10 cellular contexts compared by ENCODE assay signal in genomic region chr17:49498037-49498615, GRCh38. TPM values are rescaled to one million over a fixed set of nuclear protein-coding genes. Genes with fewer than 3 reads are reported as not detected.
A peak's percentile ranks its signal among the peaks of the same experiment; 100 is the strongest.
DNase-seq lines count a peak whose midpoint lies in the region; ATAC-seq and TF ChIP-seq lines count a peak whose summit lies in the region.
"Had no signal": no experiment of that assay in that cellular context is flagged by ENCODE, and none has a peak within 500 bp of the region (broad histone marks: within the 10 kb centered on the region; RNA-seq: fewer than 3 reads in every experiment).

No MANE protein-coding gene starts in this region.

- intact Hi-C loops in activated CD8-positive, alpha-beta T cell treated with anti-CD3 and anti-CD28 coated beads for 36 hours (cut with micrococcal nuclease), result loop anchor here (10.0 kb wide), 1 partner anchor 57 kb away; no protein-coding TSS in a partner anchor
- intact Hi-C loops in Panc1 (cut with micrococcal nuclease; ENCODE audit: unreplicated experiment), result loop anchor here (5.0 kb wide), 1 partner anchor 54 kb away; no protein-coding TSS in a partner anchor

- H3K9ac ChIP-seq in iPS-15b (ENCODE audit: low read depth, low read length), result no peak overlapping the region

- H3K4me1 ChIP-seq in Panc1 (ENCODE audit: control insufficient read depth, insufficient read depth, low read length), result peaks cover 13% of the 10 kb centered on the region
- H3K4me1 ChIP-seq in iPS-15b (ENCODE audit: control insufficient read depth, insufficient read depth, low read length), result peaks cover 9% of the 10 kb centered on the region

- ATAC-seq in activated CD8-positive, alpha-beta T cell treated with anti-CD3 and anti-CD28 coated beads for 36 hours, result no peak
- ATAC-seq in activated CD8-positive, alpha-beta T cell treated with anti-CD3 and anti-CD28 coated beads, Interleukin-2, amount 10 ng/mL, durations not matched to agents 7 days and 5 days, result no peak
- 0 out of 2 replicates have a peak, but pooled peaks have one; percentile 20 for ATAC-seq in Panc1

- no peak overlapping the region for H3K4me3 ChIP-seq in Panc1 (ENCODE audit: low read depth in 2 of 2, low read length in 2 of 2)
- peak overlapping the region; percentile 69 for H3K4me3 ChIP-seq in iPS-15b (ENCODE audit: low read depth, low read length)
- H3K4me3 ChIP-seq in skin epidermis, result peak overlapping the region in 4 of 7 experiments; percentile 18 to 44 (median 30)
- H3K4me3 ChIP-seq: lung, SJSA1 had no signal

- POLR2A ChIA-PET in activated CD8-positive, alpha-beta T cell treated with anti-CD3 and anti-CD28 coated beads for 36 hours (lab: Charles Lee), result no interaction called here
- POLR2A ChIA-PET in activated CD8-positive, alpha-beta T cell treated with anti-CD3 and anti-CD28 coated beads, Interleukin-2, amount 10 ng/mL, durations not matched to agents 7 days and 5 days (lab: Charles Lee), result no interaction called here
- POLR2A ChIA-PET in Panc1 (lab: Charles Lee), result no interaction called here

- H3K4me3 Mint-ChIP-seq in activated CD8-positive, alpha-beta T cell treated with anti-CD3 and anti-CD28 coated beads for 36 hours, result peak overlapping the region; percentile 63
- no peak overlapping the region for H3K4me3 Mint-ChIP-seq in activated CD8-positive, alpha-beta T cell treated with anti-CD3 and anti-CD28 coated beads, Interleukin-2, amount 10 ng/mL, durations not matched to agents 7 days and 5 days

- H3K9me3 ChIP-seq in Panc1 (ENCODE audit: control insufficient read depth, insufficient read depth, low read depth, low read length) (no peaks in the 10 kb centered on the region), iPS-15b (ENCODE audit: control insufficient read depth, insufficient read depth, low read length) (no peaks in the 10 kb centered on the region)
- H3K9me3 ChIP-seq: SJSA1 had no signal

- H3K27ac ChIP-seq in Panc1 (ENCODE audit: low read length) (no peak overlapping the region), skin epidermis (no peak overlapping the region)
- H3K27ac ChIP-seq: SJSA1 had no signal

- no peaks in the 10 kb centered on the region for H3K9me3 Mint-ChIP-seq in activated CD8-positive, alpha-beta T cell treated with anti-CD3 and anti-CD28 coated beads for 36 hours
- no peaks in the 10 kb centered on the region for H3K9me3 Mint-ChIP-seq in activated CD8-positive, alpha-beta T cell treated with anti-CD3 and anti-CD28 coated beads, Interleukin-2, amount 10 ng/mL, durations not matched to agents 7 days and 5 days (ENCODE audit: insufficient read depth)

- CTCF ChIA-PET in activated CD8-positive, alpha-beta T cell treated with anti-CD3 and anti-CD28 coated beads for 36 hours (lab: Charles Lee), result interaction anchor here (1.1 to 6.9 kb wide), 3 partner anchors 11 to 59 kb away, joined by 3 to 81 read pairs (median 39); no protein-coding TSS in a partner anchor
- CTCF ChIA-PET in activated CD8-positive, alpha-beta T cell treated with anti-CD3 and anti-CD28 coated beads, Interleukin-2, amount 10 ng/mL, durations not matched to agents 7 days and 5 days (lab: Charles Lee), result interaction anchor here (4.1 kb wide), 1 partner anchor 59 kb away, joined by 36 read pairs; no protein-coding TSS in a partner anchor
- CTCF ChIA-PET in Panc1 (lab: Charles Lee), result interaction anchor here (0.5 to 1.1 kb wide), 4 partner anchors 10 to 495 kb away, joined by 3 to 4 read pairs (median 4); no protein-coding TSS in a partner anchor

- in situ Hi-C loops in Panc1 (cut with HindIII; ENCODE audit: low pct_unique_long_range_greater_than_20kb, low sequenced_read_pairs), result no loop called here

- no peak for DNase-seq in activated CD8-positive, alpha-beta T cell treated with anti-CD3 and anti-CD28 coated beads for 36 hours
- no peak for DNase-seq in activated CD8-positive, alpha-beta T cell treated with anti-CD3 and anti-CD28 coated beads, Interleukin-2, amount 10 ng/mL, durations not matched to agents 7 days and 5 days
- DNase-seq in Panc1 (ENCODE audit: low read depth, low spot score) (no peak), mesenteric fat pad (ENCODE audit: low spot score) (no peak), occipital lobe (lab: John Stamatoyannopoulos, UW) (no peak), NCI-H1930 (lab: John Stamatoyannopoulos, UW) (no peak)

- peaks cover 63% of the 10 kb centered on the region for H3K27me3 Mint-ChIP-seq in activated CD8-positive, alpha-beta T cell treated with anti-CD3 and anti-CD28 coated beads for 36 hours
- peaks cover 71% of the 10 kb centered on the region for H3K27me3 Mint-ChIP-seq in activated CD8-positive, alpha-beta T cell treated with anti-CD3 and anti-CD28 coated beads, Interleukin-2, amount 10 ng/mL, durations not matched to agents 7 days and 5 days (ENCODE audit: low read depth)

- no peak overlapping the region for H3K27ac Mint-ChIP-seq in activated CD8-positive, alpha-beta T cell treated with anti-CD3 and anti-CD28 coated beads for 36 hours
- H3K27ac Mint-ChIP-seq in activated CD8-positive, alpha-beta T cell treated with anti-CD3 and anti-CD28 coated beads, Interleukin-2, amount 10 ng/mL, durations not matched to agents 7 days and 5 days, result no peak overlapping the region

- H3K36me3 ChIP-seq in Panc1 (ENCODE audit: control insufficient read depth, insufficient read depth, low read length), result no peaks in the 10 kb centered on the region
- H3K36me3 ChIP-seq in iPS-15b (ENCODE audit: control insufficient read depth, insufficient read depth, low read length), result no peaks in the 10 kb centered on the region
- H3K36me3 ChIP-seq: SJSA1 had no signal

- H3K36me3 Mint-ChIP-seq in activated CD8-positive, alpha-beta T cell treated with anti-CD3 and anti-CD28 coated beads for 36 hours (ENCODE audit: low read depth), result no peaks in the 10 kb centered on the region
- no peaks in the 10 kb centered on the region for H3K36me3 Mint-ChIP-seq in activated CD8-positive, alpha-beta T cell treated with anti-CD3 and anti-CD28 coated beads, Interleukin-2, amount 10 ng/mL, durations not matched to agents 7 days and 5 days (ENCODE audit: low read depth)

- peaks cover 22% of the 10 kb centered on the region for H3K4me1 Mint-ChIP-seq in activated CD8-positive, alpha-beta T cell treated with anti-CD3 and anti-CD28 coated beads for 36 hours (ENCODE audit: low read depth)
- peaks cover 28% of the 10 kb centered on the region for H3K4me1 Mint-ChIP-seq in activated CD8-positive, alpha-beta T cell treated with anti-CD3 and anti-CD28 coated beads, Interleukin-2, amount 10 ng/mL, durations not matched to agents 7 days and 5 days (ENCODE audit: low read depth)

- H3K27me3 ChIP-seq in Panc1 (ENCODE audit: control insufficient read depth, insufficient read depth, low read length) (peaks cover 26% of the 10 kb centered on the region), iPS-15b (ENCODE audit: control insufficient read depth, insufficient read depth, low read length) (peaks cover 56% of the 10 kb centered on the region)

- TF ChIP-seq CTCF in activated CD8-positive, alpha-beta T cell treated with anti-CD3 and anti-CD28 coated beads for 36 hours (IDR thresholded peaks at IDR 0.05), result no peak
- no peak; the same call in 1 of the 2 replicates for TF ChIP-seq CTCF in Panc1 (IDR thresholded peaks at IDR 0.05)

- no TSS peak for BruUV-seq in Panc1 (replicated peaks; lab: Mats Ljungman, UMichigan)

RNA-seq across cellular contexts. Expression of gene NGFR, which starts 3.0 kb away (rescaled TPM):
- total RNA-seq in activated CD8-positive, alpha-beta T cell treated with anti-CD3 and anti-CD28 coated beads for 36 hours, result under 1 TPM in 1 of 2 experiments, not detected in 1; 0.09 TPM
- total RNA-seq in activated CD8-positive, alpha-beta T cell treated with anti-CD3 and anti-CD28 coated beads, Interleukin-2, amount 10 ng/mL, durations not matched to agents 7 days and 5 days, result under 1 TPM in 1 of 2 experiments, not detected in 1; 0.11 TPM
- total RNA-seq in Panc1 (2021; ENCODE audit: unreplicated experiment) (1.6 TPM), mesenteric fat pad (42.0 TPM), occipital lobe (3.3 TPM)
- polyA plus RNA-seq in Panc1 (2012; ENCODE audit: insufficient read length), result 0.75 TPM

Comparison
In these comparisons a context has a peak if more than half of its experiments do, and no peak if none do; other contexts are left out.
1. H3K4me3 ChIP-seq: peak in iPS-15b (single experiment) and skin epidermis (4 of 7); none in Panc1 (0 of 2).
2. RNA of gene NGFR, which starts 3.0 kb away (total RNA-seq): 42.0 TPM in mesenteric fat pad (single experiment); 3.3 TPM in occipital lobe (single experiment), 1.6 TPM in Panc1 (single experiment), 0.11 TPM in activated CD8-positive, alpha-beta T cell treated with anti-CD3 and anti-CD28 coated beads, Interleukin-2, amount 10 ng/mL, durations not matched to agents 7 days and 5 days and 0.09 TPM in activated CD8-positive, alpha-beta T cell treated with anti-CD3 and anti-CD28 coated beads for 36 hours; every median in the first group is over 10 times any median in the second.